ENCODE assay signal across 8 cellular contexts in genomic region chr19:37719111-37719926, GRCh38.
DNase-seq lines count a peak whose midpoint lies in the region; ATAC-seq and TF ChIP-seq lines count a peak whose summit lies in the region.

TSS of gene ZNF607 (minus strand) at chr19:37719761. CDS start at chr19:37711618, 8,143 bp downstream.

- no peaks in the 10 kb centered on the region for H3K79me2 ChIP-seq in KMS-11 (ENCODE audit: insufficient read depth, low read depth)

- H3K27ac ChIP-seq in KMS-11: no peak within 1 kb of the TSS

- H3K4me3 ChIP-seq in KMS-11 (IDR thresholded peaks at IDR 0.05; ENCODE audit: insufficient read depth, low read depth, low read length): no peak within 1 kb of the TSS

- H3K27me3 ChIP-seq in KMS-11 (ENCODE audit: insufficient read depth, low read depth): no peaks in the 10 kb centered on the region

- DNase-seq in DMS53 treated with DMSO at 0.1 percent for 48 hours (lab: John Stamatoyannopoulos, UW; ENCODE audit: unreplicated experiment) (peak; percentile 96), germinal center (ENCODE audit: low spot score) (peak; percentile 94), non-pigmented ciliary epithelial cell (ENCODE audit: low read depth) (peak; percentile 60), superior temporal gyrus (ENCODE audit: extremely low spot score) (peak; percentile 94)
- peak; percentile 81 for DNase-seq in activated naive CD4-positive, alpha-beta T cell treated with Interleukin-2 at 50 U/mL for 16 hours

- H3K9ac ChIP-seq in KMS-11: peak within 1 kb of the TSS; percentile 35; the same call in 1 of the 2 replicates

- peak; percentile 81 for TF ChIP-seq POLR2A in Raji (IDR thresholded peaks at IDR 0.05; ENCODE audit: insufficient read depth, low read depth, low read length)

- H3K4me2 ChIP-seq in KMS-11: peak within 1 kb of the TSS; percentile 63

- peak; percentile 90 for ATAC-seq in GM21619 (IDR thresholded peaks at IDR 0.05; ENCODE audit: unreplicated experiment)

- no peaks in the 10 kb centered on the region for H3K36me3 ChIP-seq in KMS-11 (ENCODE audit: insufficient read depth)

- no peak for TF ChIP-seq CTCF in KMS-11 (conservative IDR thresholded peaks at IDR 0.05; ENCODE audit: low read depth, low read length)

- no peaks in the 10 kb centered on the region for H4K20me1 ChIP-seq in KMS-11 (ENCODE audit: insufficient read depth)

- peak within 1 kb of the TSS; percentile 65 for H2AFZ ChIP-seq in KMS-11 (ENCODE audit: low read depth)

- peaks cover 3% of the 10 kb centered on the region for H3K4me1 ChIP-seq in KMS-11 (ENCODE audit: low read depth, poor library complexity, severe bottlenecking)
